8 cellular contexts compared by ENCODE assay signal in genomic region chr16:30409125-30410060, GRCh38. TPM values are rescaled to one million over a fixed set of nuclear protein-coding genes. Genes with fewer than 3 reads are reported as not detected.
DNase-seq lines count a peak whose midpoint lies in the region; ATAC-seq and TF ChIP-seq lines count a peak whose summit lies in the region.

No MANE protein-coding gene starts in this region.

- ATAC-seq in GM21619 (IDR thresholded peaks at IDR 0.05; ENCODE audit: unreplicated experiment): peak; percentile 38
- ATAC-seq in Right ventricle myocardium inferior: peak; percentile 79

- no peaks in the 10 kb centered on the region for H3K9me3 Mint-ChIP-seq in activated naive CD8-positive, alpha-beta T cell (ENCODE audit: low read depth)
- no peaks in the 10 kb centered on the region for H3K9me3 Mint-ChIP-seq in type B pancreatic cell

- no peaks in the 10 kb centered on the region for H3K27me3 Mint-ChIP-seq in activated naive CD8-positive, alpha-beta T cell
- H3K27me3 Mint-ChIP-seq in type B pancreatic cell: no peaks in the 10 kb centered on the region

- peak overlapping the region; percentile 73 for H3K27ac ChIP-seq in SU-DHL-6 (ENCODE audit: low read depth, low read length)

- H3K27ac Mint-ChIP-seq in activated naive CD8-positive, alpha-beta T cell: no peak overlapping the region
- peak overlapping the region; percentile 26 for H3K27ac Mint-ChIP-seq in type B pancreatic cell

- no peaks in the 10 kb centered on the region for H3K9me2 ChIP-seq in SU-DHL-6 (replicated peaks; ENCODE audit: insufficient read depth, low read length)

- peak; percentile 96 for DNase-seq in BE2C
- peak; percentile 73 for DNase-seq in NCI-H1105 treated with DMSO at 0.1 percent for 48 hours (lab: John Stamatoyannopoulos, UW)
- DNase-seq in Right ventricle myocardium inferior (ENCODE audit: missing footprints): peak; percentile 92
- peak; percentile 97 for DNase-seq in posterior vena cava (ENCODE audit: low spot score)
- DNase-seq in type B pancreatic cell (ENCODE audit: extremely low spot score, unreplicated experiment): peak; percentile 95

- 0 out of 2 replicates have a peak, but pooled peaks cover 4% of the 10 kb centered on the region for H3K79me2 ChIP-seq in SU-DHL-6 (ENCODE audit: insufficient read depth, low read length)

- H3K4me1 Mint-ChIP-seq in activated naive CD8-positive, alpha-beta T cell (ENCODE audit: low read depth): peaks cover 28% of the 10 kb centered on the region
- peaks cover 24% of the 10 kb centered on the region for H3K4me1 Mint-ChIP-seq in type B pancreatic cell (ENCODE audit: unreplicated experiment)

- H3K4me1 ChIP-seq in BE2C: peaks cover 6% of the 10 kb centered on the region; the same call in 1 of the 2 replicates

- no peak overlapping the region for H3K4me3 ChIP-seq in BE2C (ENCODE audit: low read depth, low read length)
- peak overlapping the region; percentile 26 for H3K4me3 ChIP-seq in SU-DHL-6 (ENCODE audit: insufficient read depth, low read length, poor library complexity, severe bottlenecking)

- TF ChIP-seq CTCF in BE2C (IDR thresholded peaks at IDR 0.05; ENCODE audit: low read depth, low read length) (peak; percentile 97), SU-DHL-6 (IDR thresholded peaks at IDR 0.05; ENCODE audit: insufficient read depth, low read length, poor library complexity, severe bottlenecking) (peak; percentile 92), type B pancreatic cell (conservative IDR thresholded peaks at IDR 0.05) (peak; percentile 96)

- H3K36me3 ChIP-seq in BE2C (peaks cover 10% of the 10 kb centered on the region), SU-DHL-6 (ENCODE audit: low read length) (peaks cover 3% of the 10 kb centered on the region; the same call in 1 of the 2 replicates)

- H3K9ac ChIP-seq in SU-DHL-6 (ENCODE audit: low read length): peak overlapping the region; percentile 72

- H4K20me1 ChIP-seq in SU-DHL-6 (ENCODE audit: low read depth, low read length): no peaks in the 10 kb centered on the region

- peak overlapping the region; percentile 84 for H3K4me3 Mint-ChIP-seq in activated naive CD8-positive, alpha-beta T cell
- H3K4me3 Mint-ChIP-seq in type B pancreatic cell: peak overlapping the region; percentile 76

- H3K9me3 ChIP-seq in BE2C (no peaks in the 10 kb centered on the region), SU-DHL-6 (ENCODE audit: insufficient read depth, low read length) (no peaks in the 10 kb centered on the region)

- peaks cover 23% of the 10 kb centered on the region for H3F3A ChIP-seq in SU-DHL-6 (ENCODE audit: insufficient read depth)

- peak overlapping the region; percentile 75 for H3K4me2 ChIP-seq in SU-DHL-6 (ENCODE audit: low read depth, low read length, poor library complexity, severe bottlenecking)

- peaks cover 4% of the 10 kb centered on the region for H3K36me3 Mint-ChIP-seq in activated naive CD8-positive, alpha-beta T cell
- peaks cover 8% of the 10 kb centered on the region for H3K36me3 Mint-ChIP-seq in type B pancreatic cell

- H3K27me3 ChIP-seq in BE2C (no peaks in the 10 kb centered on the region), SU-DHL-6 (ENCODE audit: low read length) (no peaks in the 10 kb centered on the region)

- H2AFZ ChIP-seq in SU-DHL-6 (ENCODE audit: low read depth, low read length, severe bottlenecking): no peak overlapping the region

- intact Hi-C loops in Right ventricle myocardium inferior (cut with DNase I) (loop anchor here (5.0 kb wide), 1 partner anchor 312 kb away; the partner anchor contains the start of gene YPEL3), posterior vena cava (cut with DNase I) (no loop called here)

RNA-seq across cellular contexts. Expression of gene ZNF771, which starts 2.0 kb away (rescaled TPM):
- 15.6 TPM for polyA plus RNA-seq in BE2C (2012; ENCODE audit: insufficient read depth, insufficient read length, low read depth)
- total RNA-seq in Right ventricle myocardium inferior (5.1 TPM), posterior vena cava (1 to 10 TPM; 5.6 to 6.1 TPM), type B pancreatic cell (ENCODE audit: low replicate concordance) (4.7 and 15.5 TPM in 2 replicates)

RNA-seq across cellular contexts. Expression of gene ZNF48, which starts 14.2 kb away (rescaled TPM):
- 66.7 TPM for polyA plus RNA-seq in BE2C (2012; ENCODE audit: insufficient read depth, insufficient read length, low read depth)
- total RNA-seq in Right ventricle myocardium inferior (5.3 TPM), posterior vena cava (1 to 10 TPM; 6.2 to 6.5 TPM), type B pancreatic cell (ENCODE audit: low replicate concordance) (14.5 and 21.1 TPM in 2 replicates)

RNA-seq across cellular contexts. Expression of gene DCTPP1, which starts 20.4 kb away (rescaled TPM):
- polyA plus RNA-seq in BE2C (2012; ENCODE audit: insufficient read depth, insufficient read length, low read depth): 189 TPM
- total RNA-seq in Right ventricle myocardium inferior: 35.2 TPM
- total RNA-seq in posterior vena cava: 10 to 100 TPM; 15.2 to 20.1 TPM
- 41.8 and 62.1 TPM in 2 replicates for total RNA-seq in type B pancreatic cell (ENCODE audit: low replicate concordance)

RNA-seq across cellular contexts. Expression of gene SEPTIN1, which starts 27.0 kb away (rescaled TPM):
- 2.3 TPM for polyA plus RNA-seq in BE2C (2012; ENCODE audit: insufficient read depth, insufficient read length, low read depth)
- total RNA-seq in Right ventricle myocardium inferior (1.4 TPM), posterior vena cava (1 to 10 TPM; 1.6 to 3.0 TPM), type B pancreatic cell (ENCODE audit: low replicate concordance) (1.4 and 2.3 TPM in 2 replicates)

RNA-seq across cellular contexts. Expression of gene MYL11, which starts 34.8 kb away (rescaled TPM):
- 2.4 TPM for polyA plus RNA-seq in BE2C (2012; ENCODE audit: insufficient read depth, insufficient read length, low read depth)
- total RNA-seq in Right ventricle myocardium inferior (not detected), posterior vena cava (not detected), type B pancreatic cell (ENCODE audit: low replicate concordance) (10.4 and 21.7 TPM in 2 replicates)
